ENCODE assay signal across 19 cellular contexts in the genomic region with DNA sequence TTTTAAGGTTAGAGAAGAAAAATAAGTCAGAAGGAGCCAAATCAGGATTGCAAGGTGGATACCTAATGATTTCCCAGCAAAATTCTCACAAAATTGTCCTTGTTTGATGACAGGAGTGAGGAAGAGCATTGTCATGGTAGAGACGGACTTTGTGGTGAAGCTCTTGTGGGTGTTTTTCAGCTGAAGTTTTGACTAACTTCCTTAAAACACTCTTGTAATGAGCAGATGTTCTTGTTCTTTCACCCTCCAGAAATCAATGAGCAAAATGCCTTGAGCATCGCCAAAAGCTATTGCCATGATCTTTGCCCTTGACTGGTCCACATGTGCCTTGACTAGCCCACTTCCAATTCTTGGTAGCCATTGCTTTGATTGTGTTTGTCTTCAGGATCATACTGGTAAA. TPM values are rescaled to one million over a fixed set of nuclear protein-coding genes. Genes with fewer than 3 reads are reported as not detected.
DNase-seq lines count a peak whose midpoint lies in the region; ATAC-seq and TF ChIP-seq lines count a peak whose summit lies in the region.
"Had no signal": no experiment of that assay in that cellular context is flagged by ENCODE, and none has a peak within 500 bp of the region (broad histone marks: within the 10 kb centered on the region; RNA-seq: fewer than 3 reads in every experiment).

No MANE protein-coding gene starts in this region.

- no peak overlapping the region for H3K4me3 Mint-ChIP-seq in stimulated activated memory B cell treated with anti-CD40 and anti-IgM and Interleukin-4, amounts not matched to agents 10 μg/mL and 1 μg/mL and 100 μg/mL, for 72 hours
- no peak overlapping the region for H3K4me3 Mint-ChIP-seq in type B pancreatic cell
- H3K4me3 Mint-ChIP-seq: activated CD4-positive, alpha-beta T cell treated with anti-CD3 and anti-CD28 coated beads for 36 hours; CD4-positive, alpha-beta memory T cell; stimulated activated naive CD8-positive, alpha-beta T cell treated with anti-CD3 and anti-CD28 coated beads, Interleukin-15, Interleukin-2, amounts not matched to agents 100 ng/mL and 50 ng/mL, for 24 hours had no signal

- ATAC-seq in GM21723 (IDR thresholded peaks at IDR 0.05; ENCODE audit: unreplicated experiment) (peak; percentile 87), HG03432 (IDR thresholded peaks at IDR 0.05; ENCODE audit: unreplicated experiment) (peak; percentile 71), SK-N-SH treated with all-trans-retinoic acid at 6 μM for 48 hours (no peak)
- ATAC-seq in stimulated activated memory B cell treated with anti-CD40 and anti-IgM and Interleukin-4, amounts not matched to agents 10 μg/mL and 1 μg/mL and 100 μg/mL, for 72 hours: peak; percentile 68
- ATAC-seq: activated CD4-positive, alpha-beta T cell treated with anti-CD3 and anti-CD28 coated beads for 36 hours had no signal

- peaks cover 24% of the 10 kb centered on the region for H3K27me3 Mint-ChIP-seq in stimulated activated memory B cell treated with anti-CD40 and anti-IgM and Interleukin-4, amounts not matched to agents 10 μg/mL and 1 μg/mL and 100 μg/mL, for 72 hours
- H3K27me3 Mint-ChIP-seq in type B pancreatic cell: peaks cover 23% of the 10 kb centered on the region

- peaks cover 19% of the 10 kb centered on the region for H3K4me1 Mint-ChIP-seq in stimulated activated memory B cell treated with anti-CD40 and anti-IgM and Interleukin-4, amounts not matched to agents 10 μg/mL and 1 μg/mL and 100 μg/mL, for 72 hours
- H3K4me1 Mint-ChIP-seq in type B pancreatic cell (ENCODE audit: unreplicated experiment): no peaks in the 10 kb centered on the region
- H3K4me1 Mint-ChIP-seq: activated CD4-positive, alpha-beta T cell treated with anti-CD3 and anti-CD28 coated beads for 36 hours; CD4-positive, alpha-beta memory T cell had no signal

- no peak overlapping the region for H3K27ac Mint-ChIP-seq in stimulated activated memory B cell treated with anti-CD40 and anti-IgM and Interleukin-4, amounts not matched to agents 10 μg/mL and 1 μg/mL and 100 μg/mL, for 72 hours
- no peak overlapping the region for H3K27ac Mint-ChIP-seq in type B pancreatic cell
- H3K27ac Mint-ChIP-seq: activated CD4-positive, alpha-beta T cell treated with anti-CD3 and anti-CD28 coated beads for 36 hours; CD4-positive, alpha-beta memory T cell; stimulated activated naive CD8-positive, alpha-beta T cell treated with anti-CD3 and anti-CD28 coated beads, Interleukin-15, Interleukin-2, amounts not matched to agents 100 ng/mL and 50 ng/mL, for 24 hours had no signal

- H3K9me3 Mint-ChIP-seq in stimulated activated memory B cell treated with anti-CD40 and anti-IgM and Interleukin-4, amounts not matched to agents 10 μg/mL and 1 μg/mL and 100 μg/mL, for 72 hours: peaks cover 3% of the 10 kb centered on the region
- no peaks in the 10 kb centered on the region for H3K9me3 Mint-ChIP-seq in type B pancreatic cell
- H3K9me3 Mint-ChIP-seq: stimulated activated naive CD8-positive, alpha-beta T cell treated with anti-CD3 and anti-CD28 coated beads, Interleukin-15, Interleukin-2, amounts not matched to agents 100 ng/mL and 50 ng/mL, for 24 hours had no signal

- TF ChIP-seq CTCF in type B pancreatic cell (conservative IDR thresholded peaks at IDR 0.05): no peak

- DNase-seq in NOMO-1 treated with DMSO at 0.1 percent for 48 hours (lab: John Stamatoyannopoulos, UW; ENCODE audit: unreplicated experiment) (peak; percentile 23), NOMO-1 treated with dmso at 0.1 percent for 144 hours (lab: John Stamatoyannopoulos, UW; ENCODE audit: unreplicated experiment) (no peak), type B pancreatic cell (ENCODE audit: extremely low spot score, unreplicated experiment) (no peak)
- DNase-seq in NK-92 treated with Interleukin-12 subunit alpha and Interleukin-12 subunit beta, amount 100 ng/mL, for 24 hours (lab: John Stamatoyannopoulos, UW): no peak
- DNase-seq: 8988T; activated CD4-positive, alpha-beta T cell treated with anti-CD3 and anti-CD28 coated beads for 36 hours; activated T-cell treated with anti-CD3 and anti-CD28 coated beads, Interleukin-2, amount 50 U/mL, for 1 hour; CD4-positive, alpha-beta memory T cell; NCI-H1694 treated with DMSO at 0.1 percent for 48 hours; NCI-H524 treated with DMSO at 0.1 percent for 48 hours had no signal

- H3K36me3 Mint-ChIP-seq in stimulated activated memory B cell treated with anti-CD40 and anti-IgM and Interleukin-4, amounts not matched to agents 10 μg/mL and 1 μg/mL and 100 μg/mL, for 72 hours: no peaks in the 10 kb centered on the region
- no peaks in the 10 kb centered on the region for H3K36me3 Mint-ChIP-seq in type B pancreatic cell
- H3K36me3 Mint-ChIP-seq: CD4-positive, alpha-beta memory T cell had no signal

TF ChIP-seq in SK-N-SH treated with all-trans-retinoic acid at 6 μM for 48 hours, 23 proteins besides CTCF, POLR2A, EP300 and RAD21 (continues in another document):
- no peak for TF ChIP-seq ARNTL (CRISPR knock-in tag; IDR thresholded peaks at IDR 0.05; ENCODE audit: borderline replicate concordance, low read depth)
- TF ChIP-seq, protein P1, sequence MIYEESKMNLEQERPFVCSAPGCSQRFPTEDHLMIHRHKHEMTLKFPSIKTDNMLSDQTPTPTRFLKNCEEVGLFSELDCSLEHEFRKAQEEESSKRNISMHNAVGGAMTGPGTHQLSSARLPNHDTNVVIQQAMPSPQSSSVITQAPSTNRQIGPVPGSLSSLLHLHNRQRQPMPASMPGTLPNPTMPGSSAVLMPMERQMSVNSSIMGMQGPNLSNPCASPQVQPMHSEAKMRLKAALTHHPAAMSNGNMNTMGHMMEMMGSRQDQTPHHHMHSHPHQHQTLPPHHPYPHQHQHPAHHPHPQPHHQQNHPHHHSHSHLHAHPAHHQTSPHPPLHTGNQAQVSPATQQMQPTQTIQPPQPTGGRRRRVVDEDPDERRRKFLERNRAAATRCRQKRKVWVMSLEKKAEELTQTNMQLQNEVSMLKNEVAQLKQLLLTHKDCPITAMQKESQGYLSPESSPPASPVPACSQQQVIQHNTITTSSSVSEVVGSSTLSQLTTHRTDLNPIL (CRISPR knock-in tag; IDR thresholded peaks at IDR 0.05; ENCODE audit: low read depth): no peak
- no peak for TF ChIP-seq BACH2 (CRISPR knock-in tag; IDR thresholded peaks at IDR 0.05; ENCODE audit: borderline replicate concordance)
- TF ChIP-seq, protein P2, sequence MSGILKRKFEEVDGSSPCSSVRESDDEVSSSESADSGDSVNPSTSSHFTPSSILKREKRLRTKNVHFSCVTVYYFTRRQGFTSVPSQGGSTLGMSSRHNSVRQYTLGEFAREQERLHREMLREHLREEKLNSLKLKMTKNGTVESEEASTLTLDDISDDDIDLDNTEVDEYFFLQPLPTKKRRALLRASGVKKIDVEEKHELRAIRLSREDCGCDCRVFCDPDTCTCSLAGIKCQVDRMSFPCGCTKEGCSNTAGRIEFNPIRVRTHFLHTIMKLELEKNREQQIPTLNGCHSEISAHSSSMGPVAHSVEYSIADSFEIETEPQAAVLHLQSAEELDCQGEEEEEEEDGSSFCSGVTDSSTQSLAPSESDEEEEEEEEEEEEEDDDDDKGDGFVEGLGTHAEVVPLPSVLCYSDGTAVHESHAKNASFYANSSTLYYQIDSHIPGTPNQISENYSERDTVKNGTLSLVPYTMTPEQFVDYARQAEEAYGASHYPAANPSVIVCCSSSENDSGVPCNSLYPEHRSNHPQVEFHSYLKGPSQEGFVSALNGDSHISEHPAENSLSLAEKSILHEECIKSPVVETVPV (CRISPR knock-in tag; IDR thresholded peaks at IDR 0.05): no peak
- no peak for TF ChIP-seq TOX (CRISPR knock-in tag; IDR thresholded peaks at IDR 0.05; ENCODE audit: borderline replicate concordance)
- no peak for TF ChIP-seq ZFP30 (CRISPR knock-in tag; IDR thresholded peaks at IDR 0.05)
- TF ChIP-seq ZC3H10 (CRISPR knock-in tag; IDR thresholded peaks at IDR 0.05): no peak
- no peak for TF ChIP-seq TCF4 (CRISPR knock-in tag; IDR thresholded peaks at IDR 0.05; ENCODE audit: borderline replicate concordance)
- no peak for TF ChIP-seq ZNF565 (CRISPR knock-in tag; conservative IDR thresholded peaks at IDR 0.05; ENCODE audit: low read depth)
- TF ChIP-seq, protein P3, sequence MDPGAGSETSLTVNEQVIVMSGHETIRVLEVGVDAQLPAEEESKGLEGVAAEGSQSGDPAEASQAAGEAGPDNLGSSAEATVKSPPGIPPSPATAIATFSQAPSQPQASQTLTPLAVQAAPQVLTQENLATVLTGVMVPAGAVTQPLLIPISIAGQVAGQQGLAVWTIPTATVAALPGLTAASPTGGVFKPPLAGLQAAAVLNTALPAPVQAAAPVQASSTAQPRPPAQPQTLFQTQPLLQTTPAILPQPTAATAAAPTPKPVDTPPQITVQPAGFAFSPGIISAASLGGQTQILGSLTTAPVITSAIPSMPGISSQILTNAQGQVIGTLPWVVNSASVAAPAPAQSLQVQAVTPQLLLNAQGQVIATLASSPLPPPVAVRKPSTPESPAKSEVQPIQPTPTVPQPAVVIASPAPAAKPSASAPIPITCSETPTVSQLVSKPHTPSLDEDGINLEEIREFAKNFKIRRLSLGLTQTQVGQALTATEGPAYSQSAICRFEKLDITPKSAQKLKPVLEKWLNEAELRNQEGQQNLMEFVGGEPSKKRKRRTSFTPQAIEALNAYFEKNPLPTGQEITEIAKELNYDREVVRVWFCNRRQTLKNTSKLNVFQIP (CRISPR knock-in tag; IDR thresholded peaks at IDR 0.05; ENCODE audit: borderline replicate concordance, low read depth): no peak
- no peak for TF ChIP-seq GLIS3 (CRISPR knock-in tag; IDR thresholded peaks at IDR 0.05)
- TF ChIP-seq, protein P4, sequence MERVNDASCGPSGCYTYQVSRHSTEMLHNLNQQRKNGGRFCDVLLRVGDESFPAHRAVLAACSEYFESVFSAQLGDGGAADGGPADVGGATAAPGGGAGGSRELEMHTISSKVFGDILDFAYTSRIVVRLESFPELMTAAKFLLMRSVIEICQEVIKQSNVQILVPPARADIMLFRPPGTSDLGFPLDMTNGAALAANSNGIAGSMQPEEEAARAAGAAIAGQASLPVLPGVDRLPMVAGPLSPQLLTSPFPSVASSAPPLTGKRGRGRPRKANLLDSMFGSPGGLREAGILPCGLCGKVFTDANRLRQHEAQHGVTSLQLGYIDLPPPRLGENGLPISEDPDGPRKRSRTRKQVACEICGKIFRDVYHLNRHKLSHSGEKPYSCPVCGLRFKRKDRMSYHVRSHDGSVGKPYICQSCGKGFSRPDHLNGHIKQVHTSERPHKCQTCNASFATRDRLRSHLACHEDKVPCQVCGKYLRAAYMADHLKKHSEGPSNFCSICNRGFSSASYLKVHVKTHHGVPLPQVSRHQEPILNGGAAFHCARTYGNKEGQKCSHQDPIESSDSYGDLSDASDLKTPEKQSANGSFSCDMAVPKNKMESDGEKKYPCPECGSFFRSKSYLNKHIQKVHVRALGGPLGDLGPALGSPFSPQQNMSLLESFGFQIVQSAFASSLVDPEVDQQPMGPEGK (CRISPR knock-in tag; IDR thresholded peaks at IDR 0.05; ENCODE audit: borderline replicate concordance): no peak
- TF ChIP-seq ESRRG (CRISPR knock-in tag; IDR thresholded peaks at IDR 0.05): no peak
- TF ChIP-seq RARB (CRISPR knock-in tag; IDR thresholded peaks at IDR 0.05): no peak
- no peak for TF ChIP-seq PPARA (CRISPR knock-in tag; IDR thresholded peaks at IDR 0.05; ENCODE audit: borderline replicate concordance)

RNA-seq across cellular contexts. Expression of a gene that starts 20.0 kb away (rescaled TPM):
- total RNA-seq in type B pancreatic cell (ENCODE audit: low replicate concordance): 0.64 TPM in 1 of 2 replicates, not detected in the other
- total RNA-seq: osteoblast, skeletal muscle tissue had no signal

RNA-seq across cellular contexts. Expression of a gene that starts 21.3 kb away (rescaled TPM):
- total RNA-seq in type B pancreatic cell (ENCODE audit: low replicate concordance): 1.2 TPM in 1 of 2 replicates, not detected in the other
- total RNA-seq: H4, mesenteric fat pad had no signal
